ENCODE assay signal across 10 cellular contexts in genomic region chr20:59005523-59006166, GRCh38. TPM values are rescaled to one million over a fixed set of nuclear protein-coding genes. Genes with fewer than 3 reads are reported as not detected.
DNase-seq lines count a peak whose midpoint lies in the region; ATAC-seq, FAIRE-seq and TF ChIP-seq lines count a peak whose summit lies in the region.
"Had no signal": no experiment of that assay in that cellular context is flagged by ENCODE, and none has a peak within 500 bp of the region (broad histone marks: within the 10 kb centered on the region; RNA-seq: fewer than 3 reads in every experiment).

No MANE protein-coding gene starts in this region.

- H4K5ac ChIP-seq in mesendoderm (ENCODE audit: low read length) = no peak overlapping the region

- no peak for DNase-seq in activated naive CD4-positive, alpha-beta T cell treated with anti-CD3 and anti-CD28 coated beads, Interleukin-2, amount 50 U/mL, for 16 hours
- DNase-seq in astrocyte of the cerebellum (ENCODE audit: low read depth) = no peak
- DNase-seq in mesendoderm = no peak
- no peak for DNase-seq in upper lobe of left lung
- no peak for DNase-seq in RCC 7860 (ENCODE audit: low spot score)
- no peak for DNase-seq in dedifferentiated amniotic fluid mesenchymal stem cell (ENCODE audit: extremely low spot score)

- peaks cover 32% of the 10 kb centered on the region for H3K4me1 Mint-ChIP-seq in activated naive CD4-positive, alpha-beta T cell treated with anti-CD3 and anti-CD28 coated beads, Interleukin-2, amount 50 U/mL, for 24 hours

- no peak overlapping the region for H3K23ac ChIP-seq in mesendoderm (ENCODE audit: low read length)

- H2BK15ac ChIP-seq in mesendoderm (replicated peaks; ENCODE audit: low read depth) = no peak overlapping the region

- H3K27ac Mint-ChIP-seq in activated naive CD4-positive, alpha-beta T cell treated with anti-CD3 and anti-CD28 coated beads, Interleukin-2, amount 50 U/mL, for 24 hours = peak overlapping the region; percentile 55

- no peak for TF ChIP-seq POLR2A in upper lobe of left lung (IDR thresholded peaks at IDR 0.05)

- H3K27ac ChIP-seq in mesendoderm (ENCODE audit: low read depth, low read length) (no peak overlapping the region), upper lobe of left lung (peak overlapping the region; percentile 86 to 95 (median 92))

- no peak overlapping the region for H2AK5ac ChIP-seq in mesendoderm (ENCODE audit: low read length)

- H3K36me3 Mint-ChIP-seq in activated naive CD4-positive, alpha-beta T cell treated with anti-CD3 and anti-CD28 coated beads, Interleukin-2, amount 50 U/mL, for 24 hours = no peaks in the 10 kb centered on the region

- H3K4me3 ChIP-seq in astrocyte of the cerebellum (ENCODE audit: low read depth, low read length) (peak overlapping the region; percentile 53), mesendoderm (ENCODE audit: low read length) (no peak overlapping the region), upper lobe of left lung (peak overlapping the region; percentile 69 to 89 (median 78))

- peak overlapping the region; percentile 83 for H3K4me3 Mint-ChIP-seq in activated naive CD4-positive, alpha-beta T cell treated with anti-CD3 and anti-CD28 coated beads, Interleukin-2, amount 50 U/mL, for 24 hours

- H3K27me3 ChIP-seq in mesendoderm (ENCODE audit: insufficient read depth, low read length, poor library complexity) = no peaks in the 10 kb centered on the region
- no peaks in the 10 kb centered on the region for H3K27me3 ChIP-seq in upper lobe of left lung

- H3K79me1 ChIP-seq in mesendoderm (ENCODE audit: low read length) = peaks cover 5% of the 10 kb centered on the region

- H3K9ac ChIP-seq in mesendoderm (ENCODE audit: low read length) = no peak overlapping the region

- H3K36me3 ChIP-seq in mesendoderm (ENCODE audit: control insufficient read depth, insufficient read depth, low read length) = no peaks in the 10 kb centered on the region
- peaks cover 6 to 26% (median 17%) of the 10 kb centered on the region in 4 donors for H3K36me3 ChIP-seq in upper lobe of left lung

- no peak overlapping the region for H4K8ac ChIP-seq in mesendoderm (ENCODE audit: low read depth, low read length)

- in situ Hi-C loops in astrocyte of the cerebellum (cut with HindIII; ENCODE audit: low sequenced_read_pairs) = loop anchor here (5.0 kb wide), 1 partner anchor 207 kb away; no protein-coding TSS in a partner anchor

- H3K4me1 ChIP-seq in mesendoderm (ENCODE audit: control insufficient read depth, low read depth, low read length) = no peaks in the 10 kb centered on the region
- peaks cover 40 to 49% (median 46%) of the 10 kb centered on the region in 4 donors for H3K4me1 ChIP-seq in upper lobe of left lung

- no peak for FAIRE-seq in RCC 7860 (lab: Jason Lieb, UNC)

- TF ChIP-seq EP300 in upper lobe of left lung (IDR thresholded peaks at IDR 0.05) = no peak

- no CpG with 5 or more reads among the region's 3 CpGs for WGBS in mesendoderm (ENCODE audit: extremely low coverage, insufficient coverage, low lambda C conversion rate)
- WGBS in upper lobe of left lung, 2 donors = 43 to 73% methylated on average over 1 to 3 of the region's 3 CpGs

- H3K9me3 ChIP-seq in upper lobe of left lung = no peaks in the 10 kb centered on the region

- no peak overlapping the region for H3K4me2 ChIP-seq in mesendoderm (ENCODE audit: low read length)

- no peaks in the 10 kb centered on the region for H3K79me2 ChIP-seq in mesendoderm (ENCODE audit: control insufficient read depth, insufficient read depth, low read length)

- H3K56ac ChIP-seq in mesendoderm (ENCODE audit: low read length) = peak overlapping the region; percentile 43

- no peaks in the 10 kb centered on the region for H3K9me3 Mint-ChIP-seq in activated naive CD4-positive, alpha-beta T cell treated with anti-CD3 and anti-CD28 coated beads, Interleukin-2, amount 50 U/mL, for 24 hours

- ATAC-seq in upper lobe of left lung (ENCODE audit: low FRiP score in 2 of 2) = no peak
- ATAC-seq in HG02623 (IDR thresholded peaks at IDR 0.05; ENCODE audit: unreplicated experiment) = no peak

- no peak overlapping the region for H3K18ac ChIP-seq in mesendoderm (ENCODE audit: low read length)

- no peak overlapping the region for H3K4ac ChIP-seq in mesendoderm (ENCODE audit: low read depth, low read length)

- H3K27me3 Mint-ChIP-seq in activated naive CD4-positive, alpha-beta T cell treated with anti-CD3 and anti-CD28 coated beads, Interleukin-2, amount 50 U/mL, for 24 hours = no peaks in the 10 kb centered on the region

- TF ChIP-seq CTCF in astrocyte of the cerebellum (IDR thresholded peaks at IDR 0.05; ENCODE audit: low read depth, low read length, missing control alignments) (no peak), upper lobe of left lung (IDR thresholded peaks at IDR 0.05) (no peak)

- H2BK120ac ChIP-seq in mesendoderm (ENCODE audit: low read depth, low read length) = no peak overlapping the region

- H2BK5ac ChIP-seq in mesendoderm (ENCODE audit: low read length) = no peak overlapping the region

RNA-seq across cellular contexts. Expression of gene CTSZ, which starts 1.4 kb away (rescaled TPM):
- polyA plus RNA-seq in mesendoderm (2013, experiment 1 of 2) = 21.7 TPM
- polyA plus RNA-seq in mesendoderm (2013, experiment 2 of 2) = 22.0 TPM
- total RNA-seq in upper lobe of left lung = 100 to 1,000 TPM; 196 to 503 (median 397) TPM

RNA-seq across cellular contexts. Expression of gene TUBB1, which starts 13.6 kb away (rescaled TPM):
- polyA plus RNA-seq in mesendoderm (2013, experiment 1 of 2) = not detected
- not detected for polyA plus RNA-seq in mesendoderm (2013, experiment 2 of 2)
- total RNA-seq in upper lobe of left lung = 1 to 10 TPM; 1.5 to 9.3 (median 2.6) TPM
- total RNA-seq: Daoy; T-helper 1 cell treated with Interleukin-12 subunit alpha and Interleukin-12 subunit beta and Interleukin-4 antibody, amounts not matched to agents 30 ng/mL and 1 ng/mL, for 36 hours had no signal

RNA-seq across cellular contexts. Expression of gene NELFCD, which starts 24.6 kb away (rescaled TPM):
- 54.9 TPM for polyA plus RNA-seq in mesendoderm (2013, experiment 1 of 2)
- 53.5 TPM for polyA plus RNA-seq in mesendoderm (2013, experiment 2 of 2)
- 10 to 100 TPM; 42.3 to 99.5 (median 48.7) TPM for total RNA-seq in upper lobe of left lung

RNA-seq across cellular contexts. Expression of gene ATP5F1E, which starts 26.5 kb away (rescaled TPM):
- polyA plus RNA-seq in mesendoderm (2013, experiment 1 of 2) = 61.1 TPM
- polyA plus RNA-seq in mesendoderm (2013, experiment 2 of 2) = 59.6 TPM
- 10 to 100 TPM; 18.9 to 75.0 (median 32.3) TPM for total RNA-seq in upper lobe of left lung

RNA-seq across cellular contexts. Expression of gene PRELID3B, which starts 36.9 kb away (rescaled TPM):
- 23.0 TPM for polyA plus RNA-seq in mesendoderm (2013, experiment 1 of 2)
- 24.1 TPM for polyA plus RNA-seq in mesendoderm (2013, experiment 2 of 2)
- total RNA-seq in upper lobe of left lung = 10 to 100 TPM in 5 of 6 donors, 1 to 10 TPM in 1; 5.2 to 77.1 (median 46.0) TPM
